In the genomic region with DNA sequence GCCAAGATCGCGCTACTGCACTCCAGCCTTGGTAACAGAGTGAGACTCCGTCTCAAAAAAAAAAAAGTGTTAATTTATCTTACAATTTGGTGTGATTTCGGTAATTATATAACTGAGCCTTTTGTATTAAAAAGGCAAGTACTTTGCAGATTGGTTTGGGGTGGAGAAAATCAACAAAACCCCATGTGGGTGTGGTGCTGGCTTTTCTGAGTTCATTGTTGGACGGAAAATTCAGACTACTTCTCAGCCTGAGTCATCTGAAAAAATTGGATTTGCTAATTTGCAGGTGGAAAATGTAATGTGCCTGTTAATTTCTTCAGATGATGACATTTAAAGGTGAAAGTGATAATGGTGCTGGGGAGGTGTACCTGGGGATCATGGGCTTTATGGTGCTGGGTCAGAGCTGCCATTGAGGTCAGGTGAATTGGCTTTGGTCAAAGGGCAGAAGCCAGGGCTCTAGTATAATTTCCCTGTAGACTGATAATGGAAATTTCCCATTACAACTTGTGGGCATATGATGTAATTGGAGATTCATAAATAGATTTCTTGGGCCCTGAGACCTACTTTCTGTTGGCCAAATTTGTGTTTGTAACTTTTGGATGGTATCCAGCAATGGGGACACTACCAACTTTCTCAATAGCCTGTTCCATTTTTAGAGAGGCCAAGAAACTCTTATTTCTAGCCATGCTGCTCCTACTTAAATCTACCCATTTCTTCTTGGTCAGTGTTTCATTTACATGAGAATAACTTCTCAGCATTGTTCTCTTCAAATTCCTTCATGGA, we compare ENCODE assay signal across 29 cellular contexts.
DNase-seq lines count a peak whose midpoint lies in the region; ATAC-seq and TF ChIP-seq lines count a peak whose summit lies in the region.
"Had no signal": no experiment of that assay in that cellular context is flagged by ENCODE, and none has a peak within 500 bp of the region (broad histone marks: within the 10 kb centered on the region; RNA-seq: fewer than 3 reads in every experiment).

No MANE protein-coding gene starts in this region.

- H3K36me3 Mint-ChIP-seq in activated T-helper 2 cell treated with anti-CD3 and anti-CD28 coated beads, Interferon-gamma antibody, Interleukin-2, Interleukin-4, amounts not matched to agents 10 μg/mL and 5 μg/mL and 100 μg/mL, durations not matched to agents 14 hours and 24 hours and 36 hours (ENCODE audit: low read depth), result no peaks in the 10 kb centered on the region
- H3K36me3 Mint-ChIP-seq: CD8-positive, alpha-beta T cell; natural killer cell had no signal

- H3K4me3 ChIP-seq in psoas muscle, result no peak overlapping the region
- H3K4me3 ChIP-seq: breast epithelium, colonic mucosa, esophagus squamous epithelium, GM23338, tibial nerve had no signal

- no peaks in the 10 kb centered on the region for H3K27me3 Mint-ChIP-seq in activated T-helper 2 cell treated with anti-CD3 and anti-CD28 coated beads, Interferon-gamma antibody, Interleukin-2, Interleukin-4, amounts not matched to agents 10 μg/mL and 5 μg/mL and 100 μg/mL, durations not matched to agents 14 hours and 24 hours and 36 hours (ENCODE audit: low read depth)
- H3K27me3 Mint-ChIP-seq: effector memory CD8-positive, alpha-beta T cell had no signal

- H3K27me3 ChIP-seq in psoas muscle (ENCODE audit: insufficient read depth in 3 of 3, low read length in 2 of 3), result no peaks in the 10 kb centered on the region
- H3K27me3 ChIP-seq: colonic mucosa, esophagus squamous epithelium, tibial nerve had no signal

- no peaks in the 10 kb centered on the region for H3K9me3 ChIP-seq in psoas muscle
- H3K9me3 ChIP-seq: breast epithelium, colonic mucosa, esophagus squamous epithelium, tibial nerve had no signal

- no peaks in the 10 kb centered on the region for H3K4me1 ChIP-seq in psoas muscle
- H3K4me1 ChIP-seq: breast epithelium, colonic mucosa, tibial nerve had no signal

- ATAC-seq in psoas muscle, result peak in 3 of 4 donors; percentile 27 to 58 (median 54)
- ATAC-seq in SK-N-SH treated with all-trans-retinoic acid at 6 μM for 48 hours, result no peak
- ATAC-seq: activated CD4-positive, CD25-positive, alpha-beta regulatory T cell treated with anti-CD3 and anti-CD28 coated beads, Interleukin-2, amount 50 U/mL, for 24 hours; CD8-positive, alpha-beta T cell; effector memory CD8-positive, alpha-beta T cell; GM23338; natural killer cell; PC-3 had no signal

- 76 to 82% (median 80%) methylated on average over 5 of the region's 5 CpGs for WGBS in psoas muscle, 3 donors

- no peaks in the 10 kb centered on the region for H3K36me3 ChIP-seq in psoas muscle (ENCODE audit: insufficient read depth in 1 of 2, low read depth in 1 of 2)
- H3K36me3 ChIP-seq: breast epithelium, colonic mucosa, esophagus squamous epithelium, tibial nerve had no signal

- no peak overlapping the region for H3K4me3 Mint-ChIP-seq in activated T-helper 2 cell treated with anti-CD3 and anti-CD28 coated beads, Interferon-gamma antibody, Interleukin-2, Interleukin-4, amounts not matched to agents 10 μg/mL and 5 μg/mL and 100 μg/mL, durations not matched to agents 14 hours and 24 hours and 36 hours (ENCODE audit: low read depth)
- H3K4me3 Mint-ChIP-seq: CD8-positive, alpha-beta T cell; GM23338; natural killer cell had no signal

- H3K9me3 Mint-ChIP-seq in activated T-helper 2 cell treated with anti-CD3 and anti-CD28 coated beads, Interferon-gamma antibody, Interleukin-2, Interleukin-4, amounts not matched to agents 10 μg/mL and 5 μg/mL and 100 μg/mL, durations not matched to agents 14 hours and 24 hours and 36 hours, result no peaks in the 10 kb centered on the region
- H3K9me3 Mint-ChIP-seq: CD8-positive, alpha-beta T cell; effector memory CD8-positive, alpha-beta T cell; GM23338; natural killer cell had no signal

- H3K27ac ChIP-seq in psoas muscle, result no peak overlapping the region
- H3K27ac ChIP-seq: breast epithelium, colonic mucosa, esophagus squamous epithelium, tibial nerve had no signal

- no peak for TF ChIP-seq CTCF in psoas muscle (IDR thresholded peaks at IDR 0.05)

- peaks cover 11% of the 10 kb centered on the region for H3K4me1 Mint-ChIP-seq in activated T-helper 2 cell treated with anti-CD3 and anti-CD28 coated beads, Interferon-gamma antibody, Interleukin-2, Interleukin-4, amounts not matched to agents 10 μg/mL and 5 μg/mL and 100 μg/mL, durations not matched to agents 14 hours and 24 hours and 36 hours (ENCODE audit: low read depth)
- H3K4me1 Mint-ChIP-seq: GM23338, natural killer cell had no signal

- DNase-seq in SIG-M5 treated with dmso at 0.1 percent for 504 hours (lab: John Stamatoyannopoulos, UW; ENCODE audit: unreplicated experiment), result peak; percentile 60
- no peak for DNase-seq in SIG-M5 (lab: John Stamatoyannopoulos, UW)
- peak; percentile 14 for DNase-seq in AG20443 (ENCODE audit: low spot score)
- DNase-seq in activated T-helper 2 cell treated with anti-CD3 and anti-CD28 coated beads, Interferon-gamma antibody, Interleukin-2, Interleukin-4, amounts not matched to agents 10 μg/mL and 5 μg/mL and 100 μg/mL, durations not matched to agents 14 hours and 24 hours and 36 hours (ENCODE audit: low spot score), result no peak
- DNase-seq in psoas muscle, result no peak
- no peak for DNase-seq in NCI-H2081 (lab: John Stamatoyannopoulos, UW)
- DNase-seq in effector CD4-positive, alpha-beta T cell, result no peak
- DNase-seq: 8988T; CD8-positive, alpha-beta T cell; colonic mucosa; effector memory CD8-positive, alpha-beta T cell; esophagus squamous epithelium; IMR-90; islet precursor cell; midbrain; natural killer cell; NCI-H1105 treated with DMSO at 0.1 percent for 48 hours; NCI-H2029 treated with DMSO at 0.1 percent for 48 hours; NCI-H774; PC-3; SHP77; small intestine; stimulated activated CD4-positive, alpha-beta T cell treated with anti-CD3 and anti-CD28 coated beads, Interleukin-4, amount 100 ng/mL, for 1 hour; stimulated activated naive CD4-positive, alpha-beta T cell treated with Interleukin-2 at 50 U/mL for 16 hours had no signal

- H3K27ac Mint-ChIP-seq in activated T-helper 2 cell treated with anti-CD3 and anti-CD28 coated beads, Interferon-gamma antibody, Interleukin-2, Interleukin-4, amounts not matched to agents 10 μg/mL and 5 μg/mL and 100 μg/mL, durations not matched to agents 14 hours and 24 hours and 36 hours, result peak overlapping the region; percentile 9
- H3K27ac Mint-ChIP-seq: CD8-positive, alpha-beta T cell; GM23338; natural killer cell had no signal

- intact Hi-C loops in activated T-helper 2 cell treated with anti-CD3 and anti-CD28 coated beads, Interferon-gamma antibody, Interleukin-2, Interleukin-4, amounts not matched to agents 10 μg/mL and 5 μg/mL and 100 μg/mL, durations not matched to agents 14 hours and 24 hours and 36 hours (cut with micrococcal nuclease), result no loop called here
- intact Hi-C loops in psoas muscle (cut with DNase I), result no loop called here

TF ChIP-seq in SK-N-SH treated with all-trans-retinoic acid at 6 μM for 48 hours, 23 proteins besides CTCF, POLR2A, EP300 and RAD21:
- TF ChIP-seq ZNF8 (CRISPR knock-in tag; IDR thresholded peaks at IDR 0.05) (no peak), ARNTL (CRISPR knock-in tag; IDR thresholded peaks at IDR 0.05; ENCODE audit: borderline replicate concordance, low read depth) (no peak), ZNF70 (CRISPR knock-in tag; IDR thresholded peaks at IDR 0.05) (no peak), ISL1 (CRISPR knock-in tag; IDR thresholded peaks at IDR 0.05) (no peak), CSDC2 (CRISPR knock-in tag; IDR thresholded peaks at IDR 0.05) (no peak), PPARA (CRISPR knock-in tag; IDR thresholded peaks at IDR 0.05; ENCODE audit: borderline replicate concordance) (no peak)
- TF ChIP-seq, protein P1, sequence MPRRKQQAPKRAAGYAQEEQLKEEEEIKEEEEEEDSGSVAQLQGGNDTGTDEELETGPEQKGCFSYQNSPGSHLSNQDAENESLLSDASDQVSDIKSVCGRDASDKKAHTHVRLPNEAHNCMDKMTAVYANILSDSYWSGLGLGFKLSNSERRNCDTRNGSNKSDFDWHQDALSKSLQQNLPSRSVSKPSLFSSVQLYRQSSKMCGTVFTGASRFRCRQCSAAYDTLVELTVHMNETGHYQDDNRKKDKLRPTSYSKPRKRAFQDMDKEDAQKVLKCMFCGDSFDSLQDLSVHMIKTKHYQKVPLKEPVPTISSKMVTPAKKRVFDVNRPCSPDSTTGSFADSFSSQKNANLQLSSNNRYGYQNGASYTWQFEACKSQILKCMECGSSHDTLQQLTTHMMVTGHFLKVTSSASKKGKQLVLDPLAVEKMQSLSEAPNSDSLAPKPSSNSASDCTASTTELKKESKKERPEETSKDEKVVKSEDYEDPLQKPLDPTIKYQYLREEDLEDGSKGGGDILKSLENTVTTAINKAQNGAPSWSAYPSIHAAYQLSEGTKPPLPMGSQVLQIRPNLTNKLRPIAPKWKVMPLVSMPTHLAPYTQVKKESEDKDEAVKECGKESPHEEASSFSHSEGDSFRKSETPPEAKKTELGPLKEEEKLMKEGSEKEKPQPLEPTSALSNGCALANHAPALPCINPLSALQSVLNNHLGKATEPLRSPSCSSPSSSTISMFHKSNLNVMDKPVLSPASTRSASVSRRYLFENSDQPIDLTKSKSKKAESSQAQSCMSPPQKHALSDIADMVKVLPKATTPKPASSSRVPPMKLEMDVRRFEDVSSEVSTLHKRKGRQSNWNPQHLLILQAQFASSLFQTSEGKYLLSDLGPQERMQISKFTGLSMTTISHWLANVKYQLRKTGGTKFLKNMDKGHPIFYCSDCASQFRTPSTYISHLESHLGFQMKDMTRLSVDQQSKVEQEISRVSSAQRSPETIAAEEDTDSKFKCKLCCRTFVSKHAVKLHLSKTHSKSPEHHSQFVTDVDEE (CRISPR knock-in tag; IDR thresholded peaks at IDR 0.05), result no peak
- TF ChIP-seq, protein P2, sequence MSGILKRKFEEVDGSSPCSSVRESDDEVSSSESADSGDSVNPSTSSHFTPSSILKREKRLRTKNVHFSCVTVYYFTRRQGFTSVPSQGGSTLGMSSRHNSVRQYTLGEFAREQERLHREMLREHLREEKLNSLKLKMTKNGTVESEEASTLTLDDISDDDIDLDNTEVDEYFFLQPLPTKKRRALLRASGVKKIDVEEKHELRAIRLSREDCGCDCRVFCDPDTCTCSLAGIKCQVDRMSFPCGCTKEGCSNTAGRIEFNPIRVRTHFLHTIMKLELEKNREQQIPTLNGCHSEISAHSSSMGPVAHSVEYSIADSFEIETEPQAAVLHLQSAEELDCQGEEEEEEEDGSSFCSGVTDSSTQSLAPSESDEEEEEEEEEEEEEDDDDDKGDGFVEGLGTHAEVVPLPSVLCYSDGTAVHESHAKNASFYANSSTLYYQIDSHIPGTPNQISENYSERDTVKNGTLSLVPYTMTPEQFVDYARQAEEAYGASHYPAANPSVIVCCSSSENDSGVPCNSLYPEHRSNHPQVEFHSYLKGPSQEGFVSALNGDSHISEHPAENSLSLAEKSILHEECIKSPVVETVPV (CRISPR knock-in tag; IDR thresholded peaks at IDR 0.05), result no peak
TF ChIP-seq in SK-N-SH treated with all-trans-retinoic acid at 6 μM for 48 hours: peak in this region for 0.

Comparison
In these comparisons a context has a peak if more than half of its experiments do, and no peak if none do; other contexts are left out.
1. DNase-seq: peak in SIG-M5 treated with dmso at 0.1 percent for 504 hours (single experiment) and AG20443 (single experiment); none in SIG-M5 (single experiment), activated T-helper 2 cell treated with anti-CD3 and anti-CD28 coated beads, Interferon-gamma antibody, Interleukin-2, Interleukin-4, amounts not matched to agents 10 μg/mL and 5 μg/mL and 100 μg/mL, durations not matched to agents 14 hours and 24 hours and 36 hours (single experiment), psoas muscle (0 of 2), NCI-H2081 (0 of 2) and effector CD4-positive, alpha-beta T cell (single experiment).